ENCODE assay signal across 8 cellular contexts in the genomic region with DNA sequence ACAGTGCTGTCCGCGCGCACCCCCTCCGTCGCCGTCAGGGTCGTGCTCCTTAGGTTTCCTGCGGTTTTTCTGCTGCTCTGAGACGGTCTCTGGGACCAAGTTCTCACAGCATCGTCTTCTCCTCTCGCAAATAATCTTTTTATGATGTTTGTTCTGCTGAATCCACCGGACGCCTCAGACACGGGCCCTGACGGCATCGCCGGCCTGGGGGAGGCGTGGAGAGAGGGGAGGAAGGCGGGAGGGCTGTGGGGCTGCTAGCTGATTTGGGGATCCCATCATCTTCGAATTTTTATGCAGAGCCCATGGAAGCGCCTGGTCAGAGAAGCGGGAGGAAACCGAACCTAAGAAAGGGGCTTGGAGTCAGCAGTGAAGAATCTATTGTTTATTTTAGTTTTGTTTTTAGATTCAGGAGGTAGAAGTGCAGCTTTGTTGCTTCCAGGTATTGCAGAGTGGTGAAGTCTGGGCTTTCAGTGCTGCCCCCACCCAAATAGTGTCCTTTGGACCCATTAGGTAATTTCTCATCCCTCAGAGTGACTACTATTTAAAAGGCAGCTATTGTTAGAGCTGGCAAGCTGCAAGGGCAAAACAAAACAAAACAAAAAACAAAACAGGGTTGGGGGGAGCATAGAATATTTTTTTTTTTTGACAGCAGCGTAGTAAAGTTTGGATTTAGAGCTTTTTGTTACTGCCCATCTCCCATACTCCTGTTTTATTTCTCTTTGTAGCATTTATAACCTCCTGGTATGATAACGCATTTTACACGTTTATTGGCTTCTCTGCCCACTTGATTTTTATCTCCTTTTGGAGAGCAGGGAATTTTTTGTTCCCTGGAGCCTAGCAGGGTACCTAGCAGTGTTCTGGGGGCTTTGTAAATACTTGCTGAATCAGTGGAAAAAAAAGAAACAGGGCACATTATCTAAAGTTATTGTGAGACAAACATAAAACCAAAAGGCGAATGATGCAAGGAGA.
A peak's percentile ranks its signal among the peaks of the same experiment; 100 is the strongest.
DNase-seq lines count a peak whose midpoint lies in the region; ATAC-seq and TF ChIP-seq lines count a peak whose summit lies in the region.

No MANE protein-coding gene starts in this region.

- 4% methylated on average over 27 of the region's 27 CpGs for WGBS in prostate gland

- H3K4me3 Mint-ChIP-seq in Calu3 (ENCODE audit: low read depth, unreplicated experiment) = peak overlapping the region; percentile 88
- H3K4me3 Mint-ChIP-seq in activated T-helper 17 cell treated with anti-CD3 and anti-CD28 coated beads, Interleukin-2, amount 50 U/mL, for 72 hours = peak overlapping the region; percentile 90

- no peaks in the 10 kb centered on the region for H3K27me3 Mint-ChIP-seq in Calu3 (ENCODE audit: unreplicated experiment)
- H3K27me3 Mint-ChIP-seq in activated T-helper 17 cell treated with anti-CD3 and anti-CD28 coated beads, Interleukin-2, amount 50 U/mL, for 72 hours = peaks cover 3% of the 10 kb centered on the region

- H3K4me1 ChIP-seq in prostate gland (replicated peaks) = no peaks in the 10 kb centered on the region

- DNase-seq in Calu3 = no peak
- DNase-seq in Right ventricle myocardium superior = no peak
- DNase-seq in prostate gland (ENCODE audit: low spot score) = peak; percentile 22
- DNase-seq in NCI-H2196 treated with DMSO at 0.1 percent for 48 hours (lab: John Stamatoyannopoulos, UW; ENCODE audit: unreplicated experiment) = no peak
- no peak for DNase-seq in UCSD-AML1 (lab: John Stamatoyannopoulos, UW; ENCODE audit: unreplicated experiment)

- no peaks in the 10 kb centered on the region for H3K9me3 ChIP-seq in prostate gland

- TSS peak; percentile 81 for BruUV-seq in Calu3 (replicated peaks; lab: Mats Ljungman, UMichigan)

- peaks cover 23% of the 10 kb centered on the region for H3K36me3 Mint-ChIP-seq in Calu3 (ENCODE audit: insufficient read depth, unreplicated experiment)
- no peaks in the 10 kb centered on the region for H3K36me3 Mint-ChIP-seq in activated T-helper 17 cell treated with anti-CD3 and anti-CD28 coated beads, Interleukin-2, amount 50 U/mL, for 72 hours (ENCODE audit: low read depth)

- H3K9me3 Mint-ChIP-seq in Calu3 (ENCODE audit: low read depth, unreplicated experiment) = no peaks in the 10 kb centered on the region
- H3K9me3 Mint-ChIP-seq in activated T-helper 17 cell treated with anti-CD3 and anti-CD28 coated beads, Interleukin-2, amount 50 U/mL, for 72 hours = no peaks in the 10 kb centered on the region

- H3K36me3 ChIP-seq in prostate gland = no peaks in the 10 kb centered on the region

- CTCF ChIA-PET in Calu3 (lab: Charles Lee) = interaction anchor here (1.0 to 1.7 kb wide), 2 partner anchors 10 to 98 kb away, joined by 4 to 5 read pairs; no protein-coding TSS in a partner anchor

- ATAC-seq in GM19452 (IDR thresholded peaks at IDR 0.05; ENCODE audit: unreplicated experiment) (peak; percentile 5), HG03460 (IDR thresholded peaks at IDR 0.05; ENCODE audit: unreplicated experiment) (peak; percentile 27), Right ventricle myocardium superior (ENCODE audit: poor library complexity) (peak; percentile 52)
- peak; percentile 31 for ATAC-seq in activated T-helper 17 cell treated with anti-CD3 and anti-CD28 coated beads, Interleukin-2, amount 50 U/mL, for 72 hours (replicated peaks)

- no peak for TF ChIP-seq POLR2A in prostate gland (IDR thresholded peaks at IDR 0.05)

- H3K27ac Mint-ChIP-seq in Calu3 (ENCODE audit: unreplicated experiment) = peak overlapping the region; percentile 71
- H3K27ac Mint-ChIP-seq in activated T-helper 17 cell treated with anti-CD3 and anti-CD28 coated beads, Interleukin-2, amount 50 U/mL, for 72 hours = peak overlapping the region; percentile 92

- H3K4me1 Mint-ChIP-seq in Calu3 (ENCODE audit: low read depth, unreplicated experiment) = peaks cover 31% of the 10 kb centered on the region
- H3K4me1 Mint-ChIP-seq in activated T-helper 17 cell treated with anti-CD3 and anti-CD28 coated beads, Interleukin-2, amount 50 U/mL, for 72 hours = peaks cover 29% of the 10 kb centered on the region

- intact Hi-C loops in Calu3 (cut with micrococcal nuclease; ENCODE audit: unreplicated experiment) = no loop called here
- intact Hi-C loops in Right ventricle myocardium superior (cut with DNase I) = loop anchor here (10.0 kb wide), 1 partner anchor 433 kb away; a partner anchor contains a TSS
- intact Hi-C loops in prostate gland (cut with DNase I) = loop anchor here (5.0 to 10.0 kb wide), 4 partner anchors 93 to 436 kb away; a partner anchor contains a TSS

- no peaks in the 10 kb centered on the region for H3K27me3 ChIP-seq in prostate gland (replicated peaks; ENCODE audit: insufficient read depth)

- TF ChIP-seq CTCF in Calu3 (IDR thresholded peaks at IDR 0.05; ENCODE audit: unreplicated experiment) = no peak
- TF ChIP-seq CTCF in prostate gland (IDR thresholded peaks at IDR 0.05) = no peak

- H3K27ac ChIP-seq in prostate gland = peak overlapping the region; percentile 94 to 97

- peak overlapping the region; percentile 72 for H3K4me3 ChIP-seq in prostate gland
